In the genomic region with DNA sequence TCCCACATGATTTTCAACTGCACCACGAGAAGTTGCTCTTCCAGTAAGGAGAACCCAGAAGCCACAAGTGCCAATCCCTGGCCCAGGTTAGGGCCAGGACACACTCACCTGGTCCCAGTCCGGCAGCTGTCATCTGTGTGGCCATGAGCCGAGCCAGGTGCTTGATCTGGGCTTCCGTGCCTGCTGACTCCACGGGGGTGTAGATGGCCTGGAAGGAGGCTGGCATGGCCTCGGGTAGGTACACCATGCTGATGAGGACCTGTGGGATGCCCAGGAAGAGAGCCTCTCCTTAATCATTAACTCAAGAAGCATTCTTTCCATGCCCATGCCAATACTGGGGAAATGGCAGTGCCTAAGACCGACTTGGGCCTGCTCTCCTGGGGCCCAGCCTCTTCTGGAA, we compare ENCODE assay signal across 24 cellular contexts. TPM values are rescaled to one million over a fixed set of nuclear protein-coding genes. Genes with fewer than 3 reads are reported as not detected.
A peak's percentile ranks its signal among the peaks of the same experiment; 100 is the strongest.
DNase-seq lines count a peak whose midpoint lies in the region; ATAC-seq and TF ChIP-seq lines count a peak whose summit lies in the region.
"Had no signal": no experiment of that assay in that cellular context is flagged by ENCODE, and none has a peak within 500 bp of the region (broad histone marks: within the 10 kb centered on the region; RNA-seq: fewer than 3 reads in every experiment).

No MANE protein-coding gene starts in this region.

- H3K27ac ChIP-seq in upper lobe of left lung, result peak overlapping the region in 1 of 4 donors; percentile 23
- H3K27ac ChIP-seq: 22Rv1, PC-9, SJSA1 had no signal

- no peak overlapping the region for H3K4me3 ChIP-seq in upper lobe of left lung
- H3K4me3 ChIP-seq: HAP-1, PC-9, SJSA1 had no signal

- no peak overlapping the region for H3K4me3 Mint-ChIP-seq in nephron progenitor cell
- H3K4me3 Mint-ChIP-seq: HFFc6 had no signal

- H3K27me3 Mint-ChIP-seq in nephron progenitor cell (ENCODE audit: low read depth, poor library complexity), result peaks cover 5% of the 10 kb centered on the region

- DNase-seq in DMS53 (lab: John Stamatoyannopoulos, UW) (peak; percentile 65), DMS53 treated with DMSO at 0.1 percent for 48 hours (lab: John Stamatoyannopoulos, UW; ENCODE audit: unreplicated experiment) (no peak), kidney tubule cell (ENCODE audit: low spot score) (peak; percentile 55), nephron progenitor cell (no peak), upper lobe of left lung (peak in 1 of 2 donors; percentile 51), HPDE6-E6E7 (ENCODE audit: extremely low spot score) (no peak), cerebellum (ENCODE audit: low spot score) (no peak)
- DNase-seq in activated naive CD4-positive, alpha-beta T cell treated with anti-CD3 and anti-CD28 coated beads, Interleukin-2, amount 50 U/mL, for 72 hours (ENCODE audit: low spot score in 2 of 2), result no peak
- DNase-seq: Calu3, DMS153, GOT3, HFFc6, IMR-90, KG1, MM.1S, NCI-H2029, NCI-H446 treated with DMSO at 0.1 percent for 48 hours, NCI-H526, Right ventricle myocardium superior had no signal

- no peaks in the 10 kb centered on the region for H3K27me3 ChIP-seq in upper lobe of left lung
- H3K27me3 ChIP-seq: SJSA1 had no signal

- peaks cover 7% of the 10 kb centered on the region for H3K9me3 Mint-ChIP-seq in nephron progenitor cell
- H3K9me3 Mint-ChIP-seq in activated naive CD4-positive, alpha-beta T cell treated with anti-CD3 and anti-CD28 coated beads, Interleukin-2, amount 50 U/mL, for 72 hours, result no peaks in the 10 kb centered on the region
- H3K9me3 Mint-ChIP-seq: HFFc6 had no signal

- TF ChIP-seq CTCF in nephron progenitor cell (IDR thresholded peaks at IDR 0.05) (no peak), upper lobe of left lung (IDR thresholded peaks at IDR 0.05) (no peak)

- no peak for TF ChIP-seq POLR2A in upper lobe of left lung (IDR thresholded peaks at IDR 0.05)

- H3K9me3 ChIP-seq in upper lobe of left lung, result no peaks in the 10 kb centered on the region
- H3K9me3 ChIP-seq: HAP-1, SJSA1 had no signal

- H3K4me1 Mint-ChIP-seq in nephron progenitor cell, result no peaks in the 10 kb centered on the region

- H3K36me3 Mint-ChIP-seq in nephron progenitor cell (ENCODE audit: low read depth), result peaks cover 81% of the 10 kb centered on the region
- H3K36me3 Mint-ChIP-seq in activated naive CD4-positive, alpha-beta T cell treated with anti-CD3 and anti-CD28 coated beads, Interleukin-2, amount 50 U/mL, for 72 hours, result peaks cover 26 to 50% of the 10 kb centered on the region in 2 donors

- 63 to 79% methylated on average over 6 to 7 of the region's 7 CpGs for WGBS in upper lobe of left lung, 2 donors

- ATAC-seq in upper lobe of left lung (ENCODE audit: low FRiP score in 2 of 2), result peak; percentile 40 to 86
- ATAC-seq in activated naive CD4-positive, alpha-beta T cell treated with anti-CD3 and anti-CD28 coated beads, Interleukin-2, amount 50 U/mL, for 72 hours, result no peak

- TF ChIP-seq EP300 in upper lobe of left lung (IDR thresholded peaks at IDR 0.05), result no peak

- H3K36me3 ChIP-seq in upper lobe of left lung, result peaks cover 45 to 100% (median 89%) of the 10 kb centered on the region in 4 donors

- H3K4me1 ChIP-seq in upper lobe of left lung, result peaks cover 0 to 12% (median 0%) of the 10 kb centered on the region in 4 donors
- H3K4me1 ChIP-seq: HAP-1, SJSA1 had no signal

- peak overlapping the region; percentile 93 for H3K27ac Mint-ChIP-seq in nephron progenitor cell
- peak overlapping the region in 1 of 2 donors; percentile 81 for H3K27ac Mint-ChIP-seq in activated naive CD4-positive, alpha-beta T cell treated with anti-CD3 and anti-CD28 coated beads, Interleukin-2, amount 50 U/mL, for 72 hours
- H3K27ac Mint-ChIP-seq: HFFc6 had no signal

RNA-seq across cellular contexts. Expression of a gene that starts 19.9 kb away (rescaled TPM):
- total RNA-seq in upper lobe of left lung, result 1 to 10 TPM in 1 of 6 donors, under 1 TPM in 3, not detected in 2; 0.15 to 5.2 (median 0.32) TPM
- total RNA-seq in activated naive CD4-positive, alpha-beta T cell treated with anti-CD3 and anti-CD28 coated beads, Interleukin-2, amount 50 U/mL, for 72 hours, result under 1 TPM; 0.14 to 0.39 TPM
- not detected for total RNA-seq in cerebellum
- total RNA-seq: RPMI7951, SJSA1 had no signal

RNA-seq across cellular contexts. Expression of a gene that starts 28.0 kb away (rescaled TPM):
- total RNA-seq in upper lobe of left lung (100 to 1,000 TPM in 2 of 6 donors, 10 to 100 TPM in 4; 35.0 to 345 (median 76.0) TPM), cerebellum (27.1 TPM)
- total RNA-seq in activated naive CD4-positive, alpha-beta T cell treated with anti-CD3 and anti-CD28 coated beads, Interleukin-2, amount 50 U/mL, for 72 hours, result 100 to 1,000 TPM in 1 of 2 donors, 10 to 100 TPM in 1; 85.8 to 118 TPM

RNA-seq across cellular contexts. Expression of a gene that starts 29.2 kb away (rescaled TPM):
- total RNA-seq in upper lobe of left lung, result 1 to 10 TPM in 1 of 6 donors, under 1 TPM in 2, not detected in 3; 0.46 to 1.2 (median 0.46) TPM
- total RNA-seq in activated naive CD4-positive, alpha-beta T cell treated with anti-CD3 and anti-CD28 coated beads, Interleukin-2, amount 50 U/mL, for 72 hours, result 1 to 10 TPM in 1 of 2 donors, under 1 TPM in 1; 0.46 to 1.3 TPM
- total RNA-seq in cerebellum, result not detected
- total RNA-seq: HFFc6, IMR-90, PC-9, Right ventricle myocardium superior, RPMI7951, SJSA1 had no signal

RNA-seq across cellular contexts. Expression of a gene that starts 42.3 kb away (rescaled TPM):
- total RNA-seq in upper lobe of left lung (100 to 1,000 TPM in 1 of 6 donors, 10 to 100 TPM in 5; 29.4 to 109 (median 57.4) TPM), cerebellum (42.3 TPM)
- 10 to 100 TPM; 20.4 to 20.5 TPM for total RNA-seq in activated naive CD4-positive, alpha-beta T cell treated with anti-CD3 and anti-CD28 coated beads, Interleukin-2, amount 50 U/mL, for 72 hours

RNA-seq across cellular contexts. Expression of a gene that starts 51.0 kb away (rescaled TPM):
- total RNA-seq in upper lobe of left lung (10 to 100 TPM; 23.2 to 36.5 (median 30.5) TPM), cerebellum (18.1 TPM)
- 10 to 100 TPM; 14.9 to 15.6 TPM for total RNA-seq in activated naive CD4-positive, alpha-beta T cell treated with anti-CD3 and anti-CD28 coated beads, Interleukin-2, amount 50 U/mL, for 72 hours

Comparison
In these comparisons a context has a peak if more than half of its experiments do, and no peak if none do; other contexts are left out.
1. DNase-seq: peak in DMS53 (single experiment) and kidney tubule cell (single experiment); none in DMS53 treated with DMSO at 0.1 percent for 48 hours (single experiment), nephron progenitor cell (single experiment), activated naive CD4-positive, alpha-beta T cell treated with anti-CD3 and anti-CD28 coated beads, Interleukin-2, amount 50 U/mL, for 72 hours (0 of 2), HPDE6-E6E7 (single experiment) and cerebellum (single experiment).
2. ATAC-seq: peak in upper lobe of left lung (2 of 2); none in activated naive CD4-positive, alpha-beta T cell treated with anti-CD3 and anti-CD28 coated beads, Interleukin-2, amount 50 U/mL, for 72 hours (0 of 2).